ENCODE assay signal across 11 cellular contexts in genomic region chr1:211908453-211908852, GRCh38.
DNase-seq lines count a peak whose midpoint lies in the region; ATAC-seq and TF ChIP-seq lines count a peak whose summit lies in the region.
"Had no signal": no experiment of that assay in that cellular context is flagged by ENCODE, and none has a peak within 500 bp of the region (broad histone marks: within the 10 kb centered on the region; RNA-seq: fewer than 3 reads in every experiment).

No MANE protein-coding gene starts in this region.

- H3K27ac ChIP-seq in neutrophil = peak overlapping the region; percentile 30

- DNase-seq in NOMO-1 (lab: John Stamatoyannopoulos, UW; ENCODE audit: unreplicated experiment in 2 of 2) (peak; percentile 43 to 80), UCSD-AML1 (lab: John Stamatoyannopoulos, UW; ENCODE audit: unreplicated experiment) (no peak), A172 (ENCODE audit: low spot score) (no peak)
- DNase-seq in stimulated activated CD4-positive, alpha-beta T cell treated with anti-CD3 and anti-CD28 coated beads, Interleukin-1b, Interleukin-23, amount 100 ng/mL, for 48 hours = no peak
- DNase-seq: activated CD8-positive, alpha-beta memory T cell treated with anti-CD3 and anti-CD28 coated beads for 24 hours; CD4-positive, alpha-beta T cell; T-helper 9 cell had no signal

- TF ChIP-seq CTCF in neutrophil (IDR thresholded peaks at IDR 0.05) = no peak

- H3K9me3 ChIP-seq in neutrophil = no peaks in the 10 kb centered on the region

- H3K27me3 ChIP-seq in neutrophil = no peaks in the 10 kb centered on the region

- peaks cover 7 to 15% of the 10 kb centered on the region in 2 experiments for H3K4me1 ChIP-seq in neutrophil (ENCODE audit: control insufficient read depth in 1 of 2, insufficient read depth in 1 of 2, low read depth in 1 of 2, low read length in 1 of 2)

- ATAC-seq in GM18858 (IDR thresholded peaks at IDR 0.05; ENCODE audit: unreplicated experiment) (peak; percentile 83), HG02759 (IDR thresholded peaks at IDR 0.05; ENCODE audit: unreplicated experiment) (peak; percentile 63), HG03108 (IDR thresholded peaks at IDR 0.05; ENCODE audit: unreplicated experiment) (no peak)

- H3K36me3 ChIP-seq in neutrophil = no peaks in the 10 kb centered on the region

- no peak overlapping the region for H3K4me3 ChIP-seq in neutrophil (ENCODE audit: low read depth in 1 of 2, low read length in 1 of 2)

Comparison
In these comparisons a context has a peak if more than half of its experiments do, and no peak if none do; other contexts are left out.
1. DNase-seq: peak in NOMO-1 (2 of 2); none in UCSD-AML1 (single experiment), stimulated activated CD4-positive, alpha-beta T cell treated with anti-CD3 and anti-CD28 coated beads, Interleukin-1b, Interleukin-23, amount 100 ng/mL, for 48 hours (single experiment) and A172 (single experiment).